Comparison of ENCODE assay signal across 22 cellular contexts in genomic region chr6:103081126-103081525, GRCh38.
"Had no signal": no experiment of that assay in that cellular context is flagged by ENCODE, and none has a peak within 500 bp of the region (broad histone marks: within the 10 kb centered on the region; RNA-seq: fewer than 3 reads in every experiment).

No MANE protein-coding gene starts in this region.

- H3K9me3 ChIP-seq: colonic mucosa, esophagus squamous epithelium, gastroesophageal sphincter, heart right ventricle, left lung, lower lobe of right lung, mucosa of descending colon had no signal

- H3K36me3 ChIP-seq: colonic mucosa, esophagus squamous epithelium, gastroesophageal sphincter, heart right ventricle, left lung, lower lobe of right lung had no signal

- H3K4me1 ChIP-seq: colonic mucosa, esophagus squamous epithelium, foreskin keratinocyte, gastroesophageal sphincter, heart right ventricle, left lung, lower lobe of right lung had no signal

- H3K27ac ChIP-seq: colonic mucosa, epithelial cell of prostate, esophagus squamous epithelium, foreskin keratinocyte, gastroesophageal sphincter, heart right ventricle, left lung, lower lobe of right lung had no signal

- H3K4me1 Mint-ChIP-seq: endodermal cell, mesothelial cell of epicardium, naive B cell had no signal

- H3K27me3 ChIP-seq: colonic mucosa, esophagus squamous epithelium, foreskin keratinocyte, gastroesophageal sphincter, heart right ventricle, left lung had no signal

- H3K36me3 Mint-ChIP-seq: mesothelial cell of epicardium, naive B cell had no signal

- DNase-seq: colonic mucosa; cortex of kidney; effector CD8-positive, alpha-beta T cell; effector memory CD8-positive, alpha-beta T cell; endodermal cell; erythroblast; esophagus squamous epithelium; foreskin keratinocyte; head of caudate nucleus; heart right ventricle; hippocampal formation; left cardiac atrium; left lung; left ventricle myocardium superior; lower lobe of right lung; mesenchymal stem cell; mucosa of descending colon; naive B cell had no signal

- H3K4me3 Mint-ChIP-seq: dendritic cell treated with granulocyte-macrophage colony-stimulating factor and Interleukin-4, amounts not matched to agents 40 ng/mL and 50 ng/mL, for 4 days; effector memory CD8-positive, alpha-beta T cell; endodermal cell; mesothelial cell of epicardium; naive B cell had no signal

- H3K27ac Mint-ChIP-seq: dendritic cell treated with granulocyte-macrophage colony-stimulating factor and Interleukin-4, amounts not matched to agents 40 ng/mL and 50 ng/mL, for 4 days; effector memory CD8-positive, alpha-beta T cell; endodermal cell; mesothelial cell of epicardium; naive B cell had no signal

- H3K4me3 ChIP-seq: colonic mucosa, esophagus squamous epithelium, gastroesophageal sphincter, heart right ventricle, left lung, lower lobe of right lung, mucosa of descending colon had no signal

- H3K27me3 Mint-ChIP-seq: dendritic cell treated with granulocyte-macrophage colony-stimulating factor and Interleukin-4, amounts not matched to agents 40 ng/mL and 50 ng/mL, for 4 days; effector memory CD8-positive, alpha-beta T cell; naive B cell had no signal

- H3K9me3 Mint-ChIP-seq: dendritic cell treated with granulocyte-macrophage colony-stimulating factor and Interleukin-4, amounts not matched to agents 40 ng/mL and 50 ng/mL, for 4 days; endodermal cell had no signal
